In the genomic region with DNA sequence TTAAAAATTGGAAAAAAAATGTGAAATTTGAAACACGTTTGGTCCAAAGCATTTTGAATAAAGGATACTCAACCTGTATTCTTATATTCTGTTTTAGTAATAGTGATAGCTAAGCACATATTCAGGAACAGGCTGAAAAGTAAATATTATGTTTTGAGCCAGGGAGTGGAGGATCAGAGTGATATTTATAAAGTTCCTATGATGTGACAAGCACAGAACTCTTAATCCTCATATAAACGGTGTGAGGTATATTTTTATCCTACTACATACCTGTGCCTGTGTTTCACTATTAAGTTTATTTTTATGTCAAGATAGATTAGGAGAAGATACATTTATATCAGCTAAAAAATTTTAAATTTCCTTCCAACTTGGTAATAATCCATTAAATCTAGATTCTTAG, we compare ENCODE assay signal across 20 cellular contexts.
DNase-seq lines count a peak whose midpoint lies in the region; ATAC-seq and TF ChIP-seq lines count a peak whose summit lies in the region.
"Had no signal": no experiment of that assay in that cellular context is flagged by ENCODE, and none has a peak within 500 bp of the region (broad histone marks: within the 10 kb centered on the region; RNA-seq: fewer than 3 reads in every experiment).

No MANE protein-coding gene starts in this region.

- no peak for ATAC-seq in GM21390 (IDR thresholded peaks at IDR 0.05; ENCODE audit: unreplicated experiment)

- H3K4me1 ChIP-seq in esophagus muscularis mucosa (peaks cover 4 to 62% (median 40%) of the 10 kb centered on the region in 4 donors), parathyroid adenoma (no peaks in the 10 kb centered on the region)
- H3K4me1 ChIP-seq: BE2C, BLaER1 had no signal

- TF ChIP-seq POLR2A in esophagus muscularis mucosa (IDR thresholded peaks at IDR 0.05; ENCODE audit: low read depth) (no peak), lower leg skin (IDR thresholded peaks at IDR 0.05) (no peak)

- H3K27ac ChIP-seq in esophagus muscularis mucosa (replicated peaks in 1 of 4), result peak overlapping the region; percentile 58 to 76 (median 75)
- peak overlapping the region; percentile 7 for H3K27ac ChIP-seq in parathyroid adenoma
- H3K27ac ChIP-seq: BLaER1 had no signal

- TF ChIP-seq EP300 in esophagus muscularis mucosa (IDR thresholded peaks at IDR 0.05), result no peak

- no peak overlapping the region for H3K9ac ChIP-seq in parathyroid adenoma
- H3K9ac ChIP-seq: BLaER1 had no signal

- H3K27me3 ChIP-seq in esophagus muscularis mucosa (no peaks in the 10 kb centered on the region), parathyroid adenoma (ENCODE audit: control insufficient read depth, insufficient read depth, low read length) (no peaks in the 10 kb centered on the region)
- H3K27me3 ChIP-seq: BE2C, BLaER1 had no signal

- 30% methylated on average over 2 of the region's 2 CpGs for WGBS in esophagus muscularis mucosa
- 57 to 73% methylated on average over 2 of the region's 2 CpGs for WGBS in lower leg skin, 2 donors

- H3K4me3 ChIP-seq in LNCaP clone FGC (ENCODE audit: low read depth, low read length) (no peak overlapping the region), esophagus muscularis mucosa (no peak overlapping the region), parathyroid adenoma (ENCODE audit: low read depth, low read length) (no peak overlapping the region), lower leg skin (ENCODE audit: low read depth, poor library complexity, severe bottlenecking) (no peak overlapping the region)
- H3K4me3 ChIP-seq: BLaER1 had no signal

- no peaks in the 10 kb centered on the region for H3K79me2 ChIP-seq in parathyroid adenoma

- no peak overlapping the region for H3K4me2 ChIP-seq in parathyroid adenoma (ENCODE audit: low read length)
- H3K4me2 ChIP-seq: BLaER1 had no signal

- no peaks in the 10 kb centered on the region for H3K9me3 ChIP-seq in esophagus muscularis mucosa
- no peaks in the 10 kb centered on the region for H3K9me3 ChIP-seq in parathyroid adenoma (ENCODE audit: control insufficient read depth, low read length)
- H3K9me3 ChIP-seq: BE2C had no signal

- TF ChIP-seq CTCF in LNCaP clone FGC (IDR thresholded peaks at IDR 0.05; ENCODE audit: control insufficient read depth, extremely low read depth, insufficient read depth) (no peak), esophagus muscularis mucosa (IDR thresholded peaks at IDR 0.05) (no peak), parathyroid adenoma (IDR thresholded peaks at IDR 0.05) (no peak), lower leg skin (IDR thresholded peaks at IDR 0.05) (no peak)

- H2AFZ ChIP-seq in parathyroid adenoma, result no peak overlapping the region

- intact Hi-C loops in esophagus muscularis mucosa (cut with DNase I) (no loop called here), lower leg skin (cut with DNase I; ENCODE audit: low total_unique reads) (no loop called here)

- peak; percentile 72 for DNase-seq in LNCaP clone FGC (ENCODE audit: low read depth)
- DNase-seq in esophagus muscularis mucosa (ENCODE audit: extremely low spot score), result no peak
- no peak for DNase-seq in NCI-H2107 (lab: John Stamatoyannopoulos, UW)
- no peak for DNase-seq in lower leg skin (ENCODE audit: low spot score in 2 of 2)
- DNase-seq: 8988T; ACHN; BE2C; C1 segment of cervical spinal cord; CD4-positive, alpha-beta memory T cell; CD4-positive, CD25-positive, alpha-beta regulatory T cell; CD8-positive, alpha-beta memory T cell; COR-L47; DMS 273 treated with DMSO at 0.1 percent for 48 hours; DMS153; DMS53; DMS79 treated with DMSO at 0.1 percent for 48 hours; GF-D8 had no signal

- H3K36me3 ChIP-seq in esophagus muscularis mucosa (no peaks in the 10 kb centered on the region), parathyroid adenoma (ENCODE audit: control insufficient read depth, insufficient read depth, low read length) (no peaks in the 10 kb centered on the region)
- H3K36me3 ChIP-seq: BE2C, BLaER1 had no signal
